ENCODE assay signal across 2 cellular contexts in the genomic region with DNA sequence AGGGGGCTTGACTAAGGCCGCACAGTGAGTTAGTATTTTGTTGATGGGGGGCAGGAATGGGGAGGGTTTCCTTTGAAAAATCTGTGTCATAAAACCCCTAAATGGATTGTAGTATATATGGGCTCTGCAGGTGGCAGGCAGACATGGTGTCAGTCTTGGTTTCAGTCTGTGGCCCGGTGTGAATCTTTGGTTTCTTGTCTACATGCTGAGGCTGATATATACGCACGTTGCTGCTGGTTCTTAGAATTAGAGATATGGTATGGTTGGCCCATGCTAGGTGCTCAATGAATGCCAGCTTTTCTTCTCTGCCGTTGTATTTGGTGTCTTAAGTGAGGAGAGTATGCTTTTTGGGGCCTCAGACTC.
TF ChIP-seq lines count a peak whose summit lies in the region.

No MANE protein-coding gene starts in this region.

TF ChIP-seq in H1, 55 proteins besides CTCF, POLR2A, EP300 and RAD21:
- no peak for TF ChIP-seq TBP (IDR thresholded peaks at IDR 0.05; ENCODE audit: low read depth, low read length)

TF ChIP-seq in GM12891, 5 proteins besides CTCF, POLR2A, EP300 and RAD21:
- TF ChIP-seq PAX5 (IDR thresholded peaks at IDR 0.05; ENCODE audit: insufficient read depth, low read length, severe bottlenecking): no peak
- no peak for TF ChIP-seq POLR2AphosphoS5 (IDR thresholded peaks at IDR 0.05; ENCODE audit: low read depth, low read length)
- TF ChIP-seq SPI1 (IDR thresholded peaks at IDR 0.05; ENCODE audit: low read depth, low read length): no peak
- no peak for TF ChIP-seq POU2F2 (IDR thresholded peaks at IDR 0.05; ENCODE audit: low read depth, low read length)
- no peak for TF ChIP-seq TAF1 (IDR thresholded peaks at IDR 0.05; ENCODE audit: low read depth, low read length)
